In genomic region chr14:74881425-74882102, GRCh38 we compare ENCODE assay signal across 8 cellular contexts. TPM values are rescaled to one million over a fixed set of nuclear protein-coding genes. Genes with fewer than 3 reads are reported as not detected.
DNase-seq lines count a peak whose midpoint lies in the region; ATAC-seq and TF ChIP-seq lines count a peak whose summit lies in the region.

DLST (plus strand) TSS chr14:74881916; CDS start chr14:74881954, 38 bp downstream.

- H3K36me3 ChIP-seq in parathyroid adenoma (ENCODE audit: control insufficient read depth, insufficient read depth, low read length) (no peaks in the 10 kb centered on the region), tibial nerve (no peaks in the 10 kb centered on the region)

- H3K27ac ChIP-seq in parathyroid adenoma (peak within 1 kb of the TSS; percentile 79), tibial nerve (peak within 1 kb of the TSS; percentile 93 to 98 (median 94))

- intact Hi-C loops in Right ventricle myocardium superior (cut with DNase I) = no loop called here

- peak; percentile 63 to 79 for TF ChIP-seq POLR2A in tibial nerve (IDR thresholded peaks at IDR 0.05)

- peak within 1 kb of the TSS; percentile 47 for H3K9ac ChIP-seq in parathyroid adenoma

- DNase-seq in GM12865 (ENCODE audit: low read depth) (peak; percentile 94), NCI-H128 (lab: John Stamatoyannopoulos, UW; ENCODE audit: unreplicated experiment) (peak; percentile 78), SW 1271 (lab: John Stamatoyannopoulos, UW) (peak; percentile 39 to 83), Right ventricle myocardium superior (peak; percentile 92), tibial nerve (ENCODE audit: low spot score in 2 of 2) (peak; percentile 76 to 78)
- DNase-seq in activated naive CD8-positive, alpha-beta T cell treated with anti-CD3 and anti-CD28 coated beads, Interleukin-2, amount 50 U/mL, for 16 hours (ENCODE audit: low read depth, low spot score) = peak; percentile 70

- TF ChIP-seq CTCF in GM12865 (IDR thresholded peaks at IDR 0.05; ENCODE audit: insufficient read depth, low read depth, low read length, missing control alignments) = no peak
- TF ChIP-seq CTCF in parathyroid adenoma (IDR thresholded peaks at IDR 0.05) = no peak
- peak in 2 of 5 experiments; percentile 51 to 52 for TF ChIP-seq CTCF in tibial nerve (IDR thresholded peaks at IDR 0.05)

- H3K27me3 ChIP-seq in parathyroid adenoma (ENCODE audit: control insufficient read depth, insufficient read depth, low read length) (no peaks in the 10 kb centered on the region), tibial nerve (no peaks in the 10 kb centered on the region)

- peak within 1 kb of the TSS; percentile 99 for H3K4me3 ChIP-seq in GM12865 (ENCODE audit: low read depth, low read length)
- peak within 1 kb of the TSS; percentile 89 for H3K4me3 ChIP-seq in parathyroid adenoma (ENCODE audit: low read depth, low read length)
- H3K4me3 ChIP-seq in tibial nerve = peak within 1 kb of the TSS; percentile 79 to 97 (median 84)

- H2AFZ ChIP-seq in parathyroid adenoma = peak within 1 kb of the TSS; percentile 97

- ATAC-seq in HG02678 (IDR thresholded peaks at IDR 0.05; ENCODE audit: unreplicated experiment) = peak; percentile 93
- ATAC-seq in Right ventricle myocardium superior (ENCODE audit: poor library complexity) = peak; percentile 99

- peak within 1 kb of the TSS; percentile 96 for H3K4me2 ChIP-seq in parathyroid adenoma (ENCODE audit: low read length)

- peak; percentile 80 to 94 for TF ChIP-seq EP300 in tibial nerve (IDR thresholded peaks at IDR 0.05)

- whole genome bisulfite sequencing in tibial nerve, 2 donors = 1% methylated on average over 37 to 47 of the region's 53 CpGs

- peaks cover 30% of the 10 kb centered on the region for H3K79me2 ChIP-seq in parathyroid adenoma

- H3K9me3 ChIP-seq in parathyroid adenoma (ENCODE audit: control insufficient read depth, low read length) (no peaks in the 10 kb centered on the region), tibial nerve (no peaks in the 10 kb centered on the region)

- peaks cover 28% of the 10 kb centered on the region for H3K4me1 ChIP-seq in parathyroid adenoma
- peaks cover 0 to 45% (median 37%) of the 10 kb centered on the region in 4 donors for H3K4me1 ChIP-seq in tibial nerve

RNA-seq across cellular contexts. Expression of gene DLST, which starts in this region (rescaled TPM):
- total RNA-seq in Right ventricle myocardium superior (205 TPM), tibial nerve (10 to 100 TPM; 73.5 to 94.8 (median 87.2) TPM)

Comparison
In these comparisons a context has a peak if more than half of its experiments do, and no peak if none do; other contexts are left out.
1. Peak in every context shown above with its lines: DNase-seq, ATAC-seq, H3K4me3 ChIP-seq and H3K27ac ChIP-seq.